ENCODE assay signal across 8 cellular contexts in genomic region chr11:65576867-65577755, GRCh38. TPM values are rescaled to one million over a fixed set of nuclear protein-coding genes. Genes with fewer than 3 reads are reported as not detected.
DNase-seq lines count a peak whose midpoint lies in the region; ATAC-seq lines count a peak whose summit lies in the region.

No MANE protein-coding gene starts in this region.

- H3K27me3 ChIP-seq in right cardiac atrium (ENCODE audit: control insufficient read depth, insufficient read depth) (no peaks in the 10 kb centered on the region), skeletal muscle tissue (ENCODE audit: control insufficient read depth in 3 of 3, insufficient read depth in 3 of 3, low read length in 3 of 3) (no peaks in the 10 kb centered on the region)

- H3K4me3 Mint-ChIP-seq in activated naive CD8-positive, alpha-beta T cell treated with anti-CD3 and anti-CD28 coated beads, Interleukin-2, amount 50 U/mL, for 24 hours, result peak overlapping the region; percentile 86

- WGBS in right cardiac atrium, result 33% methylated on average over 18 of the region's 18 CpGs

- peaks cover 9% of the 10 kb centered on the region for H3K4me1 ChIP-seq in right cardiac atrium (ENCODE audit: control insufficient read depth, insufficient read depth, low read length)
- peaks cover 61 to 77% (median 76%) of the 10 kb centered on the region in 3 donors for H3K4me1 ChIP-seq in skeletal muscle tissue (ENCODE audit: control insufficient read depth in 3 of 3, insufficient read depth in 3 of 3, low read length in 3 of 3)

- peak; percentile 14 for ATAC-seq in activated naive CD8-positive, alpha-beta T cell treated with anti-CD3 and anti-CD28 coated beads, Interleukin-2, amount 50 U/mL, for 24 hours
- ATAC-seq in right cardiac atrium (peak; percentile 29 to 52), GM21576 (IDR thresholded peaks at IDR 0.05; ENCODE audit: unreplicated experiment) (no peak)

- peaks cover 23% of the 10 kb centered on the region for H3K36me3 Mint-ChIP-seq in activated naive CD8-positive, alpha-beta T cell treated with anti-CD3 and anti-CD28 coated beads, Interleukin-2, amount 50 U/mL, for 24 hours (ENCODE audit: low read depth)

- DNase-seq in GDM1 (lab: John Stamatoyannopoulos, UW) (peak; percentile 71), NAMALWA (ENCODE audit: low spot score) (peak; percentile 76), right cardiac atrium (peak; percentile 82 to 88 (median 84)), NCI-H82 (lab: John Stamatoyannopoulos, UW) (no peak), NCI-H187 (lab: John Stamatoyannopoulos, UW) (no peak)
- DNase-seq in activated naive CD8-positive, alpha-beta T cell treated with anti-CD3 and anti-CD28 coated beads, Interleukin-2, amount 50 U/mL, for 24 hours, result peak; percentile 58

- peaks cover 42% of the 10 kb centered on the region for H3K4me1 Mint-ChIP-seq in activated naive CD8-positive, alpha-beta T cell treated with anti-CD3 and anti-CD28 coated beads, Interleukin-2, amount 50 U/mL, for 24 hours

- no peaks in the 10 kb centered on the region for H3K9me3 Mint-ChIP-seq in activated naive CD8-positive, alpha-beta T cell treated with anti-CD3 and anti-CD28 coated beads, Interleukin-2, amount 50 U/mL, for 24 hours

- H3K4me3 ChIP-seq in right cardiac atrium (ENCODE audit: low read length), result peak overlapping the region; percentile 84
- H3K4me3 ChIP-seq in skeletal muscle tissue (ENCODE audit: low read length in 3 of 3), result peak overlapping the region; percentile 80 to 90 (median 88)

- peaks cover 38 to 44% (median 39%) of the 10 kb centered on the region in 3 donors for H3K36me3 ChIP-seq in skeletal muscle tissue (ENCODE audit: control insufficient read depth in 3 of 3, insufficient read depth in 3 of 3, low read length in 3 of 3)

- H3K27me3 Mint-ChIP-seq in activated naive CD8-positive, alpha-beta T cell treated with anti-CD3 and anti-CD28 coated beads, Interleukin-2, amount 50 U/mL, for 24 hours, result no peaks in the 10 kb centered on the region

- peak overlapping the region; percentile 92 for H3K27ac ChIP-seq in right cardiac atrium (ENCODE audit: low read length)
- H3K27ac ChIP-seq in skeletal muscle tissue (ENCODE audit: low read depth, low read length), result peak overlapping the region; percentile 100

- peak overlapping the region; percentile 99 to 100 (median 99) for H3K9ac ChIP-seq in skeletal muscle tissue (ENCODE audit: low read depth in 1 of 3, low read length in 3 of 3)

- intact Hi-C loops in right cardiac atrium (cut with DNase I), result loop anchor here in 1 of 4 donors (5.0 kb wide), 1 partner anchor 35 kb away; the partner anchor contains the start of gene MAP3K11

- H3K9me3 ChIP-seq in right cardiac atrium (ENCODE audit: control insufficient read depth, low read length) (no peaks in the 10 kb centered on the region), skeletal muscle tissue (ENCODE audit: control insufficient read depth in 3 of 3, low read length in 3 of 3) (no peaks in the 10 kb centered on the region)

- peak overlapping the region; percentile 79 for H3K27ac Mint-ChIP-seq in activated naive CD8-positive, alpha-beta T cell treated with anti-CD3 and anti-CD28 coated beads, Interleukin-2, amount 50 U/mL, for 24 hours

RNA-seq across cellular contexts. Expression of gene EHBP1L1, which starts 1.3 kb away (rescaled TPM):
- total RNA-seq in right cardiac atrium, result 10 to 100 TPM; 43.9 to 80.2 (median 48.2) TPM
- polyA plus RNA-seq in right cardiac atrium, result 35.7 TPM
- 157 TPM for total RNA-seq in skeletal muscle tissue

RNA-seq across cellular contexts. Expression of gene FAM89B, which starts 4.8 kb away (rescaled TPM):
- total RNA-seq in right cardiac atrium (10 to 100 TPM; 40.5 to 46.6 (median 45.9) TPM), skeletal muscle tissue (14.6 TPM)
- polyA plus RNA-seq in right cardiac atrium, result 43.0 TPM

RNA-seq across cellular contexts. Expression of gene ZNRD2, which starts 6.8 kb away (rescaled TPM):
- total RNA-seq in right cardiac atrium (10 to 100 TPM; 32.6 to 35.3 (median 34.9) TPM), skeletal muscle tissue (23.0 TPM)
- 56.8 TPM for polyA plus RNA-seq in right cardiac atrium

RNA-seq across cellular contexts. Expression of gene KCNK7, which starts 18.5 kb away (rescaled TPM):
- total RNA-seq in right cardiac atrium (under 1 TPM; 0.28 to 0.88 (median 0.55) TPM), skeletal muscle tissue (not detected)
- 0.18 TPM for polyA plus RNA-seq in right cardiac atrium

RNA-seq across cellular contexts. Expression of gene LTBP3, which starts 19.0 kb away (rescaled TPM):
- total RNA-seq in right cardiac atrium (100 to 1,000 TPM; 128 to 161 (median 140) TPM), skeletal muscle tissue (32.9 TPM)
- polyA plus RNA-seq in right cardiac atrium, result 60.2 TPM

Comparison
In these comparisons a context has a peak if more than half of its experiments do, and no peak if none do; other contexts are left out.
1. DNase-seq: peak in GDM1 (single experiment), NAMALWA (single experiment), activated naive CD8-positive, alpha-beta T cell treated with anti-CD3 and anti-CD28 coated beads, Interleukin-2, amount 50 U/mL, for 24 hours (single experiment) and right cardiac atrium (3 of 3); none in NCI-H82 (single experiment) and NCI-H187 (0 of 2).